Comparison of ENCODE assay signal across 10 cellular contexts in genomic region chr11:126334665-126335462, GRCh38. TPM values are rescaled to one million over a fixed set of nuclear protein-coding genes. Genes with fewer than 3 reads are reported as not detected.
DNase-seq lines count a peak whose midpoint lies in the region; ATAC-seq and TF ChIP-seq lines count a peak whose summit lies in the region.
"Had no signal": no experiment of that assay in that cellular context is flagged by ENCODE, and none has a peak within 500 bp of the region (broad histone marks: within the 10 kb centered on the region; RNA-seq: fewer than 3 reads in every experiment).

No MANE protein-coding gene starts in this region.

- no peak overlapping the region for H3K4ac ChIP-seq in neuronal stem cell (ENCODE audit: low read length)

- H3K36me3 Mint-ChIP-seq in CD8-positive, alpha-beta T cell = peaks cover 79% of the 10 kb centered on the region
- no peaks in the 10 kb centered on the region for H3K36me3 Mint-ChIP-seq in endothelial cell (ENCODE audit: low read depth, unreplicated experiment)
- peaks cover 6 to 45% (median 12%) of the 10 kb centered on the region in 5 donors for H3K36me3 Mint-ChIP-seq in naive thymus-derived CD4-positive, alpha-beta T cell

- no peak overlapping the region for H2BK15ac ChIP-seq in neuronal stem cell (ENCODE audit: low read length)

- no peak overlapping the region for H3K23ac ChIP-seq in neuronal stem cell (ENCODE audit: low read depth, low read length, poor library complexity)

- no peak overlapping the region for H2BK5ac ChIP-seq in neuronal stem cell (ENCODE audit: low read length)

- POLR2A ChIA-PET in CD8-positive, alpha-beta T cell (lab: Charles Lee) = no interaction called here
- POLR2A ChIA-PET in naive thymus-derived CD4-positive, alpha-beta T cell (lab: Charles Lee) = no interaction called here

- H4K8ac ChIP-seq in neuronal stem cell (ENCODE audit: low read depth, low read length) = no peak overlapping the region

- no peak for ATAC-seq in CD8-positive, alpha-beta T cell
- no peak for ATAC-seq in naive thymus-derived CD4-positive, alpha-beta T cell
- ATAC-seq in GM18868 (IDR thresholded peaks at IDR 0.05; ENCODE audit: unreplicated experiment) = no peak

- H3K27me3 Mint-ChIP-seq in CD8-positive, alpha-beta T cell (ENCODE audit: low read depth) = no peaks in the 10 kb centered on the region
- H3K27me3 Mint-ChIP-seq in endothelial cell (ENCODE audit: unreplicated experiment) = peaks cover 12% of the 10 kb centered on the region
- H3K27me3 Mint-ChIP-seq in naive thymus-derived CD4-positive, alpha-beta T cell = no peaks in the 10 kb centered on the region

- no peak overlapping the region for H2AK5ac ChIP-seq in neuronal stem cell (ENCODE audit: low read depth, low read length)

- H3K4me3 Mint-ChIP-seq in CD8-positive, alpha-beta T cell = no peak overlapping the region
- no peak overlapping the region for H3K4me3 Mint-ChIP-seq in endothelial cell (ENCODE audit: unreplicated experiment)
- H3K4me3 Mint-ChIP-seq in naive thymus-derived CD4-positive, alpha-beta T cell = no peak overlapping the region
- H3K4me3 Mint-ChIP-seq: T-helper 1 cell treated with Interleukin-12 subunit alpha and Interleukin-12 subunit beta and Interleukin-4 antibody, amounts not matched to agents 30 μg/mL and 1 μg/mL, for 36 hours had no signal

- H3K27me3 ChIP-seq in CD8-positive, alpha-beta T cell (ENCODE audit: insufficient read depth, low read length) = no peaks in the 10 kb centered on the region
- no peaks in the 10 kb centered on the region for H3K27me3 ChIP-seq in neuronal stem cell (ENCODE audit: control insufficient read depth in 3 of 3, insufficient read depth in 3 of 3, low read depth in 1 of 3, low read length in 3 of 3)
- no peaks in the 10 kb centered on the region for H3K27me3 ChIP-seq in naive thymus-derived CD4-positive, alpha-beta T cell (ENCODE audit: control insufficient read depth in 2 of 2, insufficient read depth in 2 of 2, low read length in 2 of 2)

- H3K4me1 ChIP-seq in CD8-positive, alpha-beta T cell (ENCODE audit: insufficient read depth, low read length) = no peaks in the 10 kb centered on the region
- peaks cover 18 to 24% of the 10 kb centered on the region in 2 donors for H3K4me1 ChIP-seq in neuronal stem cell (ENCODE audit: control insufficient read depth in 2 of 2, insufficient read depth in 1 of 2, low read depth in 1 of 2, low read length in 2 of 2)
- H3K4me1 ChIP-seq in naive thymus-derived CD4-positive, alpha-beta T cell (ENCODE audit: control insufficient read depth in 2 of 2, insufficient read depth in 2 of 2, low read length in 2 of 2) = no peaks in the 10 kb centered on the region

- no peak overlapping the region for H3K4me2 ChIP-seq in neuronal stem cell (ENCODE audit: insufficient read depth, low read length, poor library complexity, severe bottlenecking)

- no peaks in the 10 kb centered on the region for H3K9me3 Mint-ChIP-seq in CD8-positive, alpha-beta T cell
- H3K9me3 Mint-ChIP-seq in endothelial cell (ENCODE audit: unreplicated experiment) = no peaks in the 10 kb centered on the region
- H3K9me3 Mint-ChIP-seq in naive thymus-derived CD4-positive, alpha-beta T cell = no peaks in the 10 kb centered on the region
- H3K9me3 Mint-ChIP-seq: T-helper 1 cell treated with Interleukin-12 subunit alpha and Interleukin-12 subunit beta and Interleukin-4 antibody, amounts not matched to agents 30 μg/mL and 1 μg/mL, for 36 hours had no signal

- H2BK120ac ChIP-seq in neuronal stem cell (ENCODE audit: low read depth, low read length) = no peak overlapping the region

- H3K79me1 ChIP-seq in neuronal stem cell (ENCODE audit: low read depth, low read length) = no peaks in the 10 kb centered on the region

- intact Hi-C loops in CD8-positive, alpha-beta T cell (cut with DNase I, micrococcal nuclease) = no loop called here
- intact Hi-C loops in naive thymus-derived CD4-positive, alpha-beta T cell (cut with micrococcal nuclease) = no loop called here

- H3K4me1 Mint-ChIP-seq in CD8-positive, alpha-beta T cell (ENCODE audit: low read depth) = peaks cover 19% of the 10 kb centered on the region
- H3K4me1 Mint-ChIP-seq in endothelial cell (ENCODE audit: unreplicated experiment) = peaks cover 55% of the 10 kb centered on the region
- H3K4me1 Mint-ChIP-seq in naive thymus-derived CD4-positive, alpha-beta T cell = peaks cover 4 to 31% (median 8%) of the 10 kb centered on the region in 7 donors

- no peak overlapping the region for H3K27ac ChIP-seq in CD8-positive, alpha-beta T cell (ENCODE audit: low read depth, low read length)
- H3K27ac ChIP-seq in neuronal stem cell (replicated peaks; ENCODE audit: low read length) = no peak overlapping the region
- no peak overlapping the region for H3K27ac ChIP-seq in naive thymus-derived CD4-positive, alpha-beta T cell (ENCODE audit: low read depth, low read length)

- H2BK12ac ChIP-seq in neuronal stem cell (ENCODE audit: low read length) = no peak overlapping the region

- no peak for TF ChIP-seq CTCF in CD8-positive, alpha-beta T cell (IDR thresholded peaks at IDR 0.05)
- no peak for TF ChIP-seq CTCF in endothelial cell (IDR thresholded peaks at IDR 0.05; ENCODE audit: unreplicated experiment)

- H4K91ac ChIP-seq in neuronal stem cell (ENCODE audit: low read depth, low read length, poor library complexity) = no peak overlapping the region

- peak overlapping the region; percentile 49 for H3K14ac ChIP-seq in neuronal stem cell (ENCODE audit: low read length)

- no peak overlapping the region for H3K18ac ChIP-seq in neuronal stem cell (ENCODE audit: low read length)

- H3K27ac Mint-ChIP-seq in CD8-positive, alpha-beta T cell = peak overlapping the region; percentile 77
- H3K27ac Mint-ChIP-seq in endothelial cell (ENCODE audit: unreplicated experiment) = peak overlapping the region; percentile 64
- H3K27ac Mint-ChIP-seq in naive thymus-derived CD4-positive, alpha-beta T cell = peak overlapping the region in 2 of 9 donors; percentile 35 to 57
- H3K27ac Mint-ChIP-seq: T-helper 1 cell treated with Interleukin-12 subunit alpha and Interleukin-12 subunit beta and Interleukin-4 antibody, amounts not matched to agents 30 μg/mL and 1 μg/mL, for 36 hours had no signal

- DNase-seq in CD8-positive, alpha-beta T cell = no peak
- DNase-seq in M059J (ENCODE audit: low read depth) = peak; percentile 76
- DNase-seq in endothelial cell (ENCODE audit: low spot score) = no peak
- no peak for DNase-seq in neuronal stem cell (ENCODE audit: low spot score)
- DNase-seq in naive thymus-derived CD4-positive, alpha-beta T cell = no peak
- DNase-seq in cerebellar nuclear complex (lab: John Stamatoyannopoulos, UW) = no peak
- no peak for DNase-seq in DMS 273 treated with DMSO at 0.1 percent for 48 hours (lab: John Stamatoyannopoulos, UW)
- DNase-seq: NCI-H2171 treated with DMSO at 0.1 percent for 48 hours had no signal

- no CpG with 5 or more reads among the region's 6 CpGs for WGBS in neuronal stem cell (ENCODE audit: extremely low coverage in 2 of 2, insufficient read length in 2 of 2, insufficient replicate concordance in 1 of 2), 2 donors

- no peak overlapping the region for H3K9ac ChIP-seq in neuronal stem cell (ENCODE audit: low read depth, low read length, poor library complexity)

- H2AFZ ChIP-seq in neuronal stem cell (ENCODE audit: low read length) = no peak overlapping the region

- H3K36me3 ChIP-seq in CD8-positive, alpha-beta T cell (ENCODE audit: insufficient read depth, low read length) = peaks cover 26% of the 10 kb centered on the region
- peaks cover 3 to 35% of the 10 kb centered on the region in 2 donors for H3K36me3 ChIP-seq in neuronal stem cell (replicated peaks in 1 of 2; ENCODE audit: control insufficient read depth in 2 of 2, insufficient read depth in 2 of 2, low read length in 2 of 2)
- H3K36me3 ChIP-seq in naive thymus-derived CD4-positive, alpha-beta T cell (ENCODE audit: control insufficient read depth in 2 of 3, insufficient read depth in 3 of 3, low read length in 3 of 3) = peaks cover 0 to 71% (median 21%) of the 10 kb centered on the region in 3 experiments

- no peaks in the 10 kb centered on the region for H3K9me3 ChIP-seq in CD8-positive, alpha-beta T cell (ENCODE audit: low read length)
- no peaks in the 10 kb centered on the region for H3K9me3 ChIP-seq in neuronal stem cell (replicated peaks in 1 of 2; ENCODE audit: control insufficient read depth in 2 of 2, insufficient read depth in 1 of 2, low read depth in 1 of 2, low read length in 2 of 2)
- H3K9me3 ChIP-seq in naive thymus-derived CD4-positive, alpha-beta T cell (ENCODE audit: control insufficient read depth in 2 of 3, low read length in 3 of 3) = no peaks in the 10 kb centered on the region

- H3K4me3 ChIP-seq in CD8-positive, alpha-beta T cell (ENCODE audit: low read depth, low read length) = no peak overlapping the region
- no peak overlapping the region for H3K4me3 ChIP-seq in neuronal stem cell (ENCODE audit: low read length in 2 of 2)
- no peak overlapping the region for H3K4me3 ChIP-seq in naive thymus-derived CD4-positive, alpha-beta T cell (ENCODE audit: low read length)

- CTCF ChIA-PET in CD8-positive, alpha-beta T cell (lab: Charles Lee) = interaction anchor here (0.9 kb wide), 1 partner anchor 24 kb away, joined by 4 read pairs; no protein-coding TSS in a partner anchor
- CTCF ChIA-PET in naive thymus-derived CD4-positive, alpha-beta T cell (lab: Charles Lee) = no interaction called here

RNA-seq across cellular contexts. Expression of gene ST3GAL4, which starts 20.6 kb away (rescaled TPM):
- 1 to 10 TPM; 2.8 to 3.7 TPM for total RNA-seq in CD8-positive, alpha-beta T cell
- 49.2 and 50.6 TPM in 2 replicates for total RNA-seq in M059J (2014; rRNA removed; shearing (Covaris generic))
- total RNA-seq in endothelial cell (ENCODE audit: unreplicated experiment) = 25.9 TPM
- polyA plus RNA-seq in neuronal stem cell (2013, experiment 1 of 2) = 12.7 TPM
- polyA plus RNA-seq in neuronal stem cell (2013, experiment 2 of 2) = 11.2 TPM
- total RNA-seq in naive thymus-derived CD4-positive, alpha-beta T cell = 10 to 100 TPM in 1 of 5 experiments, 1 to 10 TPM in 4; 2.7 to 13.4 (median 4.7) TPM
- polyA plus RNA-seq in naive thymus-derived CD4-positive, alpha-beta T cell = 1 to 10 TPM; 4.0 to 4.1 TPM

RNA-seq across cellular contexts. Expression of gene DCPS, which starts 31.0 kb away (rescaled TPM):
- total RNA-seq in CD8-positive, alpha-beta T cell = 1 to 10 TPM; 7.3 to 7.5 TPM
- 20.0 and 27.8 TPM in 2 replicates for total RNA-seq in M059J (2014; rRNA removed; shearing (Covaris generic))
- 11.3 TPM for total RNA-seq in endothelial cell (ENCODE audit: unreplicated experiment)
- polyA plus RNA-seq in neuronal stem cell (2013, experiment 1 of 2) = 21.3 TPM
- 21.8 TPM for polyA plus RNA-seq in neuronal stem cell (2013, experiment 2 of 2)
- total RNA-seq in naive thymus-derived CD4-positive, alpha-beta T cell = 10 to 100 TPM; 11.0 to 37.2 (median 17.4) TPM
- polyA plus RNA-seq in naive thymus-derived CD4-positive, alpha-beta T cell = 10 to 100 TPM; 37.9 to 39.2 TPM

RNA-seq across cellular contexts. Expression of gene TIRAP, which starts 52.0 kb away (rescaled TPM):
- total RNA-seq in CD8-positive, alpha-beta T cell = 1 to 10 TPM; 6.7 to 7.9 TPM
- 2.2 and 8.1 TPM in 2 replicates for total RNA-seq in M059J (2014; rRNA removed; shearing (Covaris generic))
- total RNA-seq in endothelial cell (ENCODE audit: unreplicated experiment) = 12.4 TPM
- 4.2 TPM for polyA plus RNA-seq in neuronal stem cell (2013, experiment 1 of 2)
- 4.2 TPM for polyA plus RNA-seq in neuronal stem cell (2013, experiment 2 of 2)
- 10 to 100 TPM; 12.9 to 21.5 (median 17.9) TPM for total RNA-seq in naive thymus-derived CD4-positive, alpha-beta T cell
- 10 to 100 TPM in 1 of 2 donors, 1 to 10 TPM in 1; 9.6 to 15.3 TPM for polyA plus RNA-seq in naive thymus-derived CD4-positive, alpha-beta T cell
